ENCODE assay signal across 8 cellular contexts in the genomic region with DNA sequence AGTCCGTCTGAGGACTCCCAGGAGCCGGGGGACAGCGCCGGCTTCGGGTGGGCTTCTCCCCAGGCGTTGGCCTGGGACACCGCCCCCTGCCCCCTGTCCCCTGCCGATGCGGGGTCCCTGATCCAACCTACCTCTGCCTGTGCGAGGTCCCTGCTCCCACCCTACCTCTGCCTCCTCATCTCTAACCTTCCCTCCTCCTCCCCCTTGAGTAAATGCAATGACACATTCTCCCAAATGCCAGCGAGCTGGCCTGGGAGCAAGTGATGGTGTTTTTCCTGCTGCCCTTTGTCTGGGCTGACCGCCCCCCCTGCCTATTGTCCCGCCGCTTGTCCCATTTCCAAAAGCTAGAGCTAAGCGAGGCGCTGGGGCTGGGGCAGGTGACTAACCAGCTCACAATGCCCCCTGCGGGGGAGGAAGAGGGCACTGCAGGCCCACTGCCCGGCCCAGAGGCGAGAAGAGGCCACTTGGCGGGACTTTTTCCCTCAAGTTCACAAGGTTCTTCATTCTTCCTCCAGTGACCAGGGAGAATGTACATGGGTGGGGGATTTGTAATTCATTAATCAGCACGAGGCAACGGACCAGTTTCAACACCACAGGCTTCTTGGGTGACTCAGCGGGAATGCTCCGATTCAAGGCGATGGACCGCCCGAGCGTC. TPM values are rescaled to one million over a fixed set of nuclear protein-coding genes. Genes with fewer than 3 reads are reported as not detected.
DNase-seq lines count a peak whose midpoint lies in the region; ATAC-seq and TF ChIP-seq lines count a peak whose summit lies in the region.

No MANE protein-coding gene starts in this region.

- no peaks in the 10 kb centered on the region for H3K4me1 Mint-ChIP-seq in Caco-2 (ENCODE audit: low read depth, unreplicated experiment)

- peak overlapping the region; percentile 95 for H3K4me3 Mint-ChIP-seq in Caco-2 (ENCODE audit: unreplicated experiment)

- H3K27me3 Mint-ChIP-seq in Caco-2 (ENCODE audit: insufficient read depth, unreplicated experiment): no peaks in the 10 kb centered on the region

- intact Hi-C loops in Caco-2 (cut with micrococcal nuclease; ENCODE audit: unreplicated experiment) (loop anchor here (1.0 kb wide), 3 partner anchors 17 to 28 kb away; no protein-coding TSS in a partner anchor), breast epithelium (cut with DNase I; ENCODE audit: low total_unique reads) (no loop called here)

- no peak overlapping the region for H3K9ac ChIP-seq in SK-N-MC (ENCODE audit: insufficient read length)
- H3K9ac ChIP-seq in skeletal muscle tissue (ENCODE audit: low read depth in 1 of 3, low read length in 3 of 3): peak overlapping the region; percentile 34 to 54 (median 51)

- H3K4me1 ChIP-seq in Caco-2 (peaks cover 31% of the 10 kb centered on the region), HEK293 (ENCODE audit: control insufficient read depth, insufficient read depth, low read length) (peaks cover 3% of the 10 kb centered on the region; the same call in 1 of the 2 replicates), breast epithelium (peaks cover 6 to 15% of the 10 kb centered on the region in 2 donors), skeletal muscle tissue (ENCODE audit: control insufficient read depth in 3 of 3, insufficient read depth in 3 of 3, low read length in 3 of 3) (peaks cover 16 to 31% (median 21%) of the 10 kb centered on the region in 3 donors)

- H3K27ac ChIP-seq in HEK293 (ENCODE audit: extremely low read depth, low read depth, low read length) (no peak overlapping the region), SK-N-MC (no peak overlapping the region), breast epithelium (peak overlapping the region; percentile 91 to 96), skeletal muscle tissue (ENCODE audit: low read depth, low read length) (peak overlapping the region; percentile 71)

- H3K27me3 ChIP-seq in Caco-2 (replicated peaks; ENCODE audit: control insufficient read depth, insufficient read depth, low read length) (no peaks in the 10 kb centered on the region), breast epithelium (no peaks in the 10 kb centered on the region), skeletal muscle tissue (ENCODE audit: control insufficient read depth in 3 of 3, insufficient read depth in 3 of 3, low read length in 3 of 3) (peaks cover 18 to 51% (median 50%) of the 10 kb centered on the region in 3 donors)

- peak; percentile 95 for DNase-seq in Caco-2
- DNase-seq in SK-N-MC (ENCODE audit: low read depth, low spot score): no peak
- peak; percentile 83 to 87 for DNase-seq in breast epithelium (ENCODE audit: low spot score in 2 of 2)
- DNase-seq in iPS-NIHi11 (ENCODE audit: low spot score): peak; percentile 77
- no peak for DNase-seq in NCI-H2171 (lab: John Stamatoyannopoulos, UW)

- H3K4me3 ChIP-seq in Caco-2 (ENCODE audit: low read depth, low read length) (peak overlapping the region; percentile 86), HEK293 (ENCODE audit: low read depth, low read length) (peak overlapping the region; percentile 57), SK-N-MC (peak overlapping the region; percentile 89), breast epithelium (peak overlapping the region; percentile 75 to 94 (median 85)), skeletal muscle tissue (ENCODE audit: low read length in 3 of 3) (peak overlapping the region; percentile 48 to 63 (median 50))

- ATAC-seq in HG02798 (IDR thresholded peaks at IDR 0.05; ENCODE audit: poor library complexity, unreplicated experiment): no peak

- no peaks in the 10 kb centered on the region for H3K9me3 ChIP-seq in Caco-2
- H3K9me3 ChIP-seq in HEK293 (ENCODE audit: control insufficient read depth, insufficient read depth, low read depth, low read length): no peaks in the 10 kb centered on the region
- H3K9me3 ChIP-seq in SK-N-MC (ENCODE audit: low read depth, low read length): no peaks in the 10 kb centered on the region
- H3K9me3 ChIP-seq in breast epithelium: no peaks in the 10 kb centered on the region
- no peaks in the 10 kb centered on the region for H3K9me3 ChIP-seq in skeletal muscle tissue (ENCODE audit: control insufficient read depth in 3 of 3, low read length in 3 of 3)

- peaks cover 8% of the 10 kb centered on the region for H3K36me3 Mint-ChIP-seq in Caco-2 (ENCODE audit: insufficient read depth, unreplicated experiment)

- peak; percentile 89 to 97 for TF ChIP-seq CTCF in Caco-2 (IDR thresholded peaks at IDR 0.05; ENCODE audit: insufficient read depth in 1 of 2, low read depth in 1 of 2, low read length in 1 of 2, severe bottlenecking in 1 of 2, unreplicated experiment in 1 of 2)
- TF ChIP-seq CTCF in HEK293 (tag by site-specific recombination; IDR thresholded peaks at IDR 0.05): peak; percentile 43; the same call in 1 of the 2 replicates
- TF ChIP-seq CTCF in breast epithelium (IDR thresholded peaks at IDR 0.05): peak; percentile 39 to 64 (median 53)

- CTCF ChIA-PET in Caco-2 (lab: Charles Lee) (interaction anchor here (0.5 to 21.4 kb wide), 21 partner anchors 9 to 1695 kb away, joined by 3 to 775 read pairs (median 7); a partner anchor contains a TSS), HEK293 (lab: Yijun Ruan, JAX) (interaction anchor here (0.7 to 30.4 kb wide), 5 partner anchors 7 to 54 kb away, joined by 3 to 898 read pairs (median 5); a partner anchor contains a TSS)

- peak; percentile 34 for TF ChIP-seq POLR2A in breast epithelium (IDR thresholded peaks at IDR 0.05)

- H3K27ac Mint-ChIP-seq in Caco-2 (ENCODE audit: unreplicated experiment): peak overlapping the region; percentile 83

- POLR2A ChIA-PET in Caco-2 (lab: Charles Lee): interaction anchor here (0.6 to 2.1 kb wide), 13 partner anchors 17 to 936 kb away, joined by 3 to 31 read pairs (median 7); a partner anchor contains a TSS
- POLR2A ChIA-PET in HEK293 (lab: Yijun Ruan, JAX): interaction anchor here (0.6 to 4.2 kb wide), 7 partner anchors 8 to 256 kb away, joined by 3 to 30 read pairs (median 4); a partner anchor contains a TSS

- H3K36me3 ChIP-seq in Caco-2 (ENCODE audit: control insufficient read depth, insufficient read depth, low read length) (no peaks in the 10 kb centered on the region), HEK293 (ENCODE audit: control insufficient read depth in 2 of 2, insufficient read depth in 1 of 2, low read length in 2 of 2) (no peaks in the 10 kb centered on the region), SK-N-MC (ENCODE audit: insufficient read depth, low read length) (no peaks in the 10 kb centered on the region), breast epithelium (no peaks in the 10 kb centered on the region), skeletal muscle tissue (ENCODE audit: control insufficient read depth in 3 of 3, insufficient read depth in 3 of 3, low read length in 3 of 3) (no peaks in the 10 kb centered on the region)

- no peaks in the 10 kb centered on the region for H3K9me3 Mint-ChIP-seq in Caco-2 (ENCODE audit: unreplicated experiment)

- BruUV-seq in Caco-2 (replicated peaks; lab: Mats Ljungman, UMichigan): no TSS peak

TF ChIP-seq in HEK293, 187 proteins besides CTCF, POLR2A, EP300 and RAD21 (continues in another document):
- TF ChIP-seq ZNF155 (tag by site-specific recombination; IDR thresholded peaks at IDR 0.05): no peak
- no peak for TF ChIP-seq ZNF146 (tag by site-specific recombination; IDR thresholded peaks at IDR 0.05)
- peak; percentile 49; the same call in 1 of the 2 replicates for TF ChIP-seq GLIS1 (tag by site-specific recombination; IDR thresholded peaks at IDR 0.05)
- no peak for TF ChIP-seq ZNF354C (tag by site-specific recombination; IDR thresholded peaks at IDR 0.05; ENCODE audit: borderline replicate concordance, low read depth)
- peak; percentile 47; the same call in 1 of the 2 replicates for TF ChIP-seq ZIC2 (tag by site-specific recombination; IDR thresholded peaks at IDR 0.05)
- TF ChIP-seq SP2 (tag by site-specific recombination; IDR thresholded peaks at IDR 0.05): 0 out of 2 replicates have a peak, but pooled peaks have one; percentile 9
- no peak for TF ChIP-seq ZNF830 (tag by site-specific recombination; IDR thresholded peaks at IDR 0.05; ENCODE audit: low read depth)
- peak; percentile 24; the same call in 1 of the 2 replicates for TF ChIP-seq ZNF600 (tag by site-specific recombination; IDR thresholded peaks at IDR 0.05)
- 0 out of 2 replicates have a peak, but pooled peaks have one; percentile 20 for TF ChIP-seq KLF9 (tag by site-specific recombination; IDR thresholded peaks at IDR 0.05; ENCODE audit: low read depth)
- TF ChIP-seq, protein P1, sequence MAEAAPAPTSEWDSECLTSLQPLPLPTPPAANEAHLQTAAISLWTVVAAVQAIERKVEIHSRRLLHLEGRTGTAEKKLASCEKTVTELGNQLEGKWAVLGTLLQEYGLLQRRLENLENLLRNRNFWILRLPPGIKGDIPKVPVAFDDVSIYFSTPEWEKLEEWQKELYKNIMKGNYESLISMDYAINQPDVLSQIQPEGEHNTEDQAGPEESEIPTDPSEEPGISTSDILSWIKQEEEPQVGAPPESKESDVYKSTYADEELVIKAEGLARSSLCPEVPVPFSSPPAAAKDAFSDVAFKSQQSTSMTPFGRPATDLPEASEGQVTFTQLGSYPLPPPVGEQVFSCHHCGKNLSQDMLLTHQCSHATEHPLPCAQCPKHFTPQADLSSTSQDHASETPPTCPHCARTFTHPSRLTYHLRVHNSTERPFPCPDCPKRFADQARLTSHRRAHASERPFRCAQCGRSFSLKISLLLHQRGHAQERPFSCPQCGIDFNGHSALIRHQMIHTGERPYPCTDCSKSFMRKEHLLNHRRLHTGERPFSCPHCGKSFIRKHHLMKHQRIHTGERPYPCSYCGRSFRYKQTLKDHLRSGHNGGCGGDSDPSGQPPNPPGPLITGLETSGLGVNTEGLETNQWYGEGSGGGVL (tag by site-specific recombination; IDR thresholded peaks at IDR 0.05): 0 out of 2 replicates have a peak, but pooled peaks have one; percentile 25
- no peak for TF ChIP-seq ZXDB (tag by site-specific recombination; IDR thresholded peaks at IDR 0.05)
- TF ChIP-seq REPIN1 (tag by site-specific recombination; IDR thresholded peaks at IDR 0.05; ENCODE audit: low read depth): no peak

RNA-seq across cellular contexts. Expression of a gene that starts 0.6 kb away (rescaled TPM):
- total RNA-seq in Caco-2 (2022) (4.5 and 5.8 TPM in 2 replicates), breast epithelium (10 to 100 TPM in 2 of 3 donors, 1 to 10 TPM in 1; 3.2 to 11.1 (median 10.2) TPM), skeletal muscle tissue (1.0 TPM)

RNA-seq across cellular contexts. Expression of a gene that starts 17.7 kb away (rescaled TPM):
- 55.1 and 63.5 TPM in 2 replicates for total RNA-seq in Caco-2 (2022)
- total RNA-seq in breast epithelium: 10 to 100 TPM; 11.0 to 31.0 (median 24.6) TPM
- 2.6 TPM for total RNA-seq in skeletal muscle tissue

RNA-seq across cellular contexts. Expression of a gene that starts 20.7 kb away (rescaled TPM):
- total RNA-seq in Caco-2 (2022) (29.8 and 30.8 TPM in 2 replicates), breast epithelium (10 to 100 TPM; 48.7 to 91.5 (median 69.2) TPM), skeletal muscle tissue (14.6 TPM)

RNA-seq across cellular contexts. Expression of a gene that starts 27.6 kb away (rescaled TPM):
- total RNA-seq in Caco-2 (2022) (384 and 389 TPM in 2 replicates), breast epithelium (10 to 100 TPM; 73.1 to 91.9 (median 76.7) TPM), skeletal muscle tissue (163 TPM)

RNA-seq across cellular contexts. Expression of a gene that starts 29.8 kb away (rescaled TPM):
- total RNA-seq in Caco-2 (2022) (0.26 TPM in 1 of 2 replicates, not detected in the other), breast epithelium (1 to 10 TPM in 2 of 3 donors, under 1 TPM in 1; 0.66 to 2.0 (median 1.6) TPM), skeletal muscle tissue (1.0 TPM)

Comparison
In these comparisons a context has a peak if more than half of its experiments do, and no peak if none do; other contexts are left out.
1. DNase-seq: peak in Caco-2 (2 of 2), breast epithelium (2 of 2) and iPS-NIHi11 (single experiment); none in SK-N-MC (single experiment) and NCI-H2171 (single experiment).
2. CTCF ChIP-seq: peak in every context shown above with its lines; median percentile 93 in Caco-2; 53 in breast epithelium; 43 in HEK293.
3. H3K27ac ChIP-seq: peak in breast epithelium (2 of 2) and skeletal muscle tissue (single experiment); none in HEK293 (single experiment) and SK-N-MC (single experiment).
4. Peak in every context shown above with its lines, with median percentiles within 50 percentile points of each other: H3K4me3 ChIP-seq.